8 cellular contexts compared by ENCODE assay signal in genomic region chr3:128482857-128483656, GRCh38. TPM values are rescaled to one million over a fixed set of nuclear protein-coding genes. Genes with fewer than 3 reads are reported as not detected.
DNase-seq lines count a peak whose midpoint lies in the region; ATAC-seq and TF ChIP-seq lines count a peak whose summit lies in the region.

No MANE protein-coding gene starts in this region.

- H3K36me3 Mint-ChIP-seq in activated CD4-positive, alpha-beta memory T cell treated with anti-CD3 and anti-CD28 coated beads, Interleukin-2, amount 10 ng/mL, durations not matched to agents 7 days and 5 days (ENCODE audit: low read depth): no peaks in the 10 kb centered on the region

- H3K27me3 Mint-ChIP-seq in activated CD4-positive, alpha-beta memory T cell treated with anti-CD3 and anti-CD28 coated beads, Interleukin-2, amount 10 ng/mL, durations not matched to agents 7 days and 5 days: peaks cover 70% of the 10 kb centered on the region

- TF ChIP-seq CTCF in foreskin keratinocyte (conservative IDR thresholded peaks at IDR 0.05) (peak; percentile 9), retinal pigment epithelial cell (conservative IDR thresholded peaks at IDR 0.05; ENCODE audit: low read depth, low read length) (peak; percentile 18)

- DNase-seq in Daoy (ENCODE audit: low read depth) (peak; percentile 83), foreskin keratinocyte (no peak), retinal pigment epithelial cell (ENCODE audit: low read depth) (no peak), Ammon's horn (ENCODE audit: low spot score) (no peak), NCI-H748 treated with DMSO at 0.1 percent for 48 hours (lab: John Stamatoyannopoulos, UW) (no peak)
- no peak for DNase-seq in activated CD4-positive, alpha-beta memory T cell treated with anti-CD3 and anti-CD28 coated beads, Interleukin-2, amount 10 ng/mL, durations not matched to agents 7 days and 5 days
- DNase-seq in stimulated activated CD8-positive, alpha-beta memory T cell treated with anti-CD3 and anti-CD28 coated beads, Interleukin-4, amount 100 ng/mL, for 48 hours: no peak

- no peaks in the 10 kb centered on the region for H3K9me3 Mint-ChIP-seq in activated CD4-positive, alpha-beta memory T cell treated with anti-CD3 and anti-CD28 coated beads, Interleukin-2, amount 10 ng/mL, durations not matched to agents 7 days and 5 days

- H3K27ac Mint-ChIP-seq in activated CD4-positive, alpha-beta memory T cell treated with anti-CD3 and anti-CD28 coated beads, Interleukin-2, amount 10 ng/mL, durations not matched to agents 7 days and 5 days: no peak overlapping the region

- H3K4me3 ChIP-seq in retinal pigment epithelial cell (ENCODE audit: low read length): peak overlapping the region; percentile 84

- H3K4me1 ChIP-seq in foreskin keratinocyte: peaks cover 6% of the 10 kb centered on the region

- peak; percentile 40 for ATAC-seq in SK-N-SH treated with all-trans-retinoic acid at 6 μM for 48 hours
- peak; percentile 40 for ATAC-seq in foreskin keratinocyte

- CTCF ChIA-PET in activated CD4-positive, alpha-beta memory T cell treated with anti-CD3 and anti-CD28 coated beads, Interleukin-2, amount 10 ng/mL, durations not matched to agents 7 days and 5 days (lab: Charles Lee): no interaction called here

- no peak overlapping the region for H3K4me3 Mint-ChIP-seq in activated CD4-positive, alpha-beta memory T cell treated with anti-CD3 and anti-CD28 coated beads, Interleukin-2, amount 10 ng/mL, durations not matched to agents 7 days and 5 days

- peaks cover 97% of the 10 kb centered on the region for H3K27me3 ChIP-seq in foreskin keratinocyte

- H3K27ac ChIP-seq in foreskin keratinocyte: no peak overlapping the region

- POLR2A ChIA-PET in activated CD4-positive, alpha-beta memory T cell treated with anti-CD3 and anti-CD28 coated beads, Interleukin-2, amount 10 ng/mL, durations not matched to agents 7 days and 5 days (lab: Charles Lee): no interaction called here

- H3K4me1 Mint-ChIP-seq in activated CD4-positive, alpha-beta memory T cell treated with anti-CD3 and anti-CD28 coated beads, Interleukin-2, amount 10 ng/mL, durations not matched to agents 7 days and 5 days: peaks cover 15% of the 10 kb centered on the region

TF ChIP-seq in SK-N-SH treated with all-trans-retinoic acid at 6 μM for 48 hours, 23 proteins besides CTCF, POLR2A, EP300 and RAD21:
- TF ChIP-seq, protein P1, sequence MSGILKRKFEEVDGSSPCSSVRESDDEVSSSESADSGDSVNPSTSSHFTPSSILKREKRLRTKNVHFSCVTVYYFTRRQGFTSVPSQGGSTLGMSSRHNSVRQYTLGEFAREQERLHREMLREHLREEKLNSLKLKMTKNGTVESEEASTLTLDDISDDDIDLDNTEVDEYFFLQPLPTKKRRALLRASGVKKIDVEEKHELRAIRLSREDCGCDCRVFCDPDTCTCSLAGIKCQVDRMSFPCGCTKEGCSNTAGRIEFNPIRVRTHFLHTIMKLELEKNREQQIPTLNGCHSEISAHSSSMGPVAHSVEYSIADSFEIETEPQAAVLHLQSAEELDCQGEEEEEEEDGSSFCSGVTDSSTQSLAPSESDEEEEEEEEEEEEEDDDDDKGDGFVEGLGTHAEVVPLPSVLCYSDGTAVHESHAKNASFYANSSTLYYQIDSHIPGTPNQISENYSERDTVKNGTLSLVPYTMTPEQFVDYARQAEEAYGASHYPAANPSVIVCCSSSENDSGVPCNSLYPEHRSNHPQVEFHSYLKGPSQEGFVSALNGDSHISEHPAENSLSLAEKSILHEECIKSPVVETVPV (CRISPR knock-in tag; IDR thresholded peaks at IDR 0.05): no peak
- 0 out of 2 replicates have a peak, but pooled peaks have one; percentile 20 for TF ChIP-seq TCF4 (CRISPR knock-in tag; IDR thresholded peaks at IDR 0.05; ENCODE audit: borderline replicate concordance)

RNA-seq across cellular contexts. Expression of gene GATA2, which starts 9.9 kb away (rescaled TPM):
- 7.5 and 12.2 TPM in 2 replicates for total RNA-seq in Daoy (2014; rRNA removed; shearing (Covaris generic))
- not detected in 2 replicates for total RNA-seq in foreskin keratinocyte
- polyA plus RNA-seq in foreskin keratinocyte: not detected in 2 replicates
- under 1 TPM; 0.08 to 0.23 TPM for total RNA-seq in activated CD4-positive, alpha-beta memory T cell treated with anti-CD3 and anti-CD28 coated beads, Interleukin-2, amount 10 ng/mL, durations not matched to agents 7 days and 5 days

RNA-seq across cellular contexts. Expression of gene DNAJB8, which starts 16.4 kb away (rescaled TPM):
- not detected in 2 replicates for total RNA-seq in Daoy (2014; rRNA removed; shearing (Covaris generic))
- total RNA-seq in foreskin keratinocyte: not detected in 2 replicates
- not detected in 2 replicates for polyA plus RNA-seq in foreskin keratinocyte
- total RNA-seq in activated CD4-positive, alpha-beta memory T cell treated with anti-CD3 and anti-CD28 coated beads, Interleukin-2, amount 10 ng/mL, durations not matched to agents 7 days and 5 days: not detected
